21 cellular contexts compared by ENCODE assay signal in the genomic region with DNA sequence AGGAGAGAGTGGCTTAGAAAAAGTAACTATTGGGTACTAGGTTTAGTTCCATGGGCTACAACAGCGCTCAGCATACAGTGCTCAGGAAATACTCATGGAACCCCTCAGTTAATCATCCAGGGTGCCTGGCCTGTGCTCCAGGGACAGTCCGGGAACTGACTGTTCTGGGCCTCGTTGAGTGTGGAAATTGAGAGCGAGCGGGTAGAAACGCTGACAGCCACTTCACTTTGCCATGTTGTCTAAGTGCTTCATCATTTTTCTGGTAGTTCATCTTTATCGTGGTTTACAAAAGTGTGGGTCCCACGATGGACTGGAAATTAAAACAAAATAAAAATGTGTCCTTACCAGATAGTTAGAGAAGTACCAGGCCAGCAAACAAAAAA. TPM values are rescaled to one million over a fixed set of nuclear protein-coding genes. Genes with fewer than 3 reads are reported as not detected.
DNase-seq lines count a peak whose midpoint lies in the region; ATAC-seq, FAIRE-seq and TF ChIP-seq lines count a peak whose summit lies in the region.
"Had no signal": no experiment of that assay in that cellular context is flagged by ENCODE, and none has a peak within 500 bp of the region (broad histone marks: within the 10 kb centered on the region; RNA-seq: fewer than 3 reads in every experiment).

No MANE protein-coding gene starts in this region.

- no peaks in the 10 kb centered on the region for H3K27me3 ChIP-seq in rectal smooth muscle tissue (ENCODE audit: control insufficient read depth, insufficient read depth, low read length)
- H3K27me3 ChIP-seq in stomach smooth muscle (ENCODE audit: control insufficient read depth in 1 of 2, insufficient read depth in 2 of 2, low read length in 2 of 2): no peaks in the 10 kb centered on the region

- H3K27ac ChIP-seq in kidney (ENCODE audit: low read depth in 2 of 2, low read length in 2 of 2) (no peak overlapping the region), rectal smooth muscle tissue (ENCODE audit: low read depth, low read length) (peak overlapping the region; percentile 35), stomach smooth muscle (ENCODE audit: low read length) (peak overlapping the region; percentile 79)
- H3K27ac ChIP-seq: C4-2B, GM23248, HL-60 had no signal

- no peak for ATAC-seq in stimulated activated naive CD8-positive, alpha-beta T cell treated with anti-CD3 and anti-CD28 coated beads, Interleukin-15, Interleukin-2, amounts not matched to agents 100 U/mL and 50 U/mL, for 24 hours

- intact Hi-C loops in kidney (cut with DNase I) (no loop called here), head of caudate nucleus (cut with DNase I) (no loop called here)

- TF ChIP-seq CTCF in kidney (IDR thresholded peaks at IDR 0.05; ENCODE audit: borderline replicate concordance, extremely low read depth, insufficient read depth): no peak

- peak; percentile 7 for DNase-seq in kidney
- DNase-seq in foreskin melanocyte: no peak
- no peak for DNase-seq in stimulated activated naive CD4-positive, alpha-beta T cell treated with Interleukin-2 at 50 U/mL for 16 hours (lab: John Stamatoyannopoulos, UW)
- no peak for DNase-seq in stimulated activated naive CD8-positive, alpha-beta T cell treated with anti-CD3 and anti-CD28 coated beads, Interleukin-15, Interleukin-2, amounts not matched to agents 100 U/mL and 50 U/mL, for 24 hours
- DNase-seq in head of caudate nucleus: no peak
- DNase-seq: ACHN; AML-193; Caco-2; CD4-positive, alpha-beta T cell; DMS79; GF-D8; GM23248 had no signal

- H3K9ac ChIP-seq in kidney (ENCODE audit: low read length in 2 of 2) (no peak overlapping the region), rectal smooth muscle tissue (ENCODE audit: low read length) (no peak overlapping the region), stomach smooth muscle (ENCODE audit: low read length in 2 of 2) (no peak overlapping the region)
- H3K9ac ChIP-seq: GM23248 had no signal

- H3K4me1 ChIP-seq in kidney (ENCODE audit: control insufficient read depth in 1 of 2, insufficient read depth in 1 of 2, low read depth in 1 of 2, low read length in 2 of 2): no peaks in the 10 kb centered on the region
- peaks cover 17% of the 10 kb centered on the region for H3K4me1 ChIP-seq in rectal smooth muscle tissue (ENCODE audit: control insufficient read depth, insufficient read depth, low read length)
- H3K4me1 ChIP-seq in stomach smooth muscle (ENCODE audit: control insufficient read depth, insufficient read depth, low read length): peaks cover 44% of the 10 kb centered on the region
- H3K4me1 ChIP-seq: Caco-2, HAP-1 had no signal

- no peak for FAIRE-seq in kidney (lab: Jason Lieb, UNC)
- FAIRE-seq: A204.1, D721Med had no signal

- H3K4me3 ChIP-seq in kidney (ENCODE audit: low read length in 2 of 2) (no peak overlapping the region), rectal smooth muscle tissue (ENCODE audit: low read length) (no peak overlapping the region), stomach smooth muscle (ENCODE audit: low read length in 2 of 2) (peak overlapping the region in 1 of 2 donors; percentile 35)
- H3K4me3 ChIP-seq: GM23248, HAP-1 had no signal

- H3K36me3 ChIP-seq in kidney (ENCODE audit: control insufficient read depth in 1 of 2, insufficient read depth in 2 of 2, low read length in 2 of 2): no peaks in the 10 kb centered on the region
- no peaks in the 10 kb centered on the region for H3K36me3 ChIP-seq in rectal smooth muscle tissue (ENCODE audit: control insufficient read depth, insufficient read depth, low read length)
- no peaks in the 10 kb centered on the region for H3K36me3 ChIP-seq in stomach smooth muscle (ENCODE audit: control insufficient read depth in 2 of 2, insufficient read depth in 2 of 2, low read length in 2 of 2)
- H3K36me3 ChIP-seq: HAP-1 had no signal

- no peaks in the 10 kb centered on the region for H3K9me3 ChIP-seq in kidney (ENCODE audit: control insufficient read depth in 1 of 2, low read length in 2 of 2)
- H3K9me3 ChIP-seq in stomach smooth muscle (ENCODE audit: control insufficient read depth in 2 of 2, low read length in 2 of 2): no peaks in the 10 kb centered on the region
- H3K9me3 ChIP-seq: Caco-2, HAP-1 had no signal

RNA-seq across cellular contexts. Expression of a gene that starts 31.6 kb away (rescaled TPM):
- total RNA-seq in kidney: 0.09 TPM
- 0.17 TPM for polyA plus RNA-seq in kidney (ENCODE audit: insufficient read depth, low read depth, low replicate concordance)
- total RNA-seq: GM23248, HT1080 had no signal
- polyA plus RNA-seq: BJ had no signal

Comparison
In these comparisons a context has a peak if more than half of its experiments do, and no peak if none do; other contexts are left out.
1. H3K27ac ChIP-seq: peak in rectal smooth muscle tissue (single experiment) and stomach smooth muscle (single experiment); none in kidney (0 of 2).